1 cellular context compared by ENCODE assay signal in genomic region chr7:73885975-73886798, GRCh38.
TF ChIP-seq lines count a peak whose summit lies in the region.

No MANE protein-coding gene starts in this region.

TF ChIP-seq in K562, 482 proteins besides CTCF, POLR2A, EP300 and RAD21 (continued from another document and continues in another):
- TF ChIP-seq AFF1 (IDR thresholded peaks at IDR 0.05; ENCODE audit: low read depth in 1 of 2, partially characterized antibody in 2 of 2): peak; percentile 73 to 99
- no peak for TF ChIP-seq HMG20B (CRISPR knock-in tag; IDR thresholded peaks at IDR 0.05)
- TF ChIP-seq STAT5A (IDR thresholded peaks at IDR 0.05; ENCODE audit: borderline replicate concordance, low read length): peak; percentile 99
- no peak for TF ChIP-seq FOXP4 (CRISPR knock-in tag; IDR thresholded peaks at IDR 0.05; ENCODE audit: borderline replicate concordance)
- TF ChIP-seq, protein P1, sequence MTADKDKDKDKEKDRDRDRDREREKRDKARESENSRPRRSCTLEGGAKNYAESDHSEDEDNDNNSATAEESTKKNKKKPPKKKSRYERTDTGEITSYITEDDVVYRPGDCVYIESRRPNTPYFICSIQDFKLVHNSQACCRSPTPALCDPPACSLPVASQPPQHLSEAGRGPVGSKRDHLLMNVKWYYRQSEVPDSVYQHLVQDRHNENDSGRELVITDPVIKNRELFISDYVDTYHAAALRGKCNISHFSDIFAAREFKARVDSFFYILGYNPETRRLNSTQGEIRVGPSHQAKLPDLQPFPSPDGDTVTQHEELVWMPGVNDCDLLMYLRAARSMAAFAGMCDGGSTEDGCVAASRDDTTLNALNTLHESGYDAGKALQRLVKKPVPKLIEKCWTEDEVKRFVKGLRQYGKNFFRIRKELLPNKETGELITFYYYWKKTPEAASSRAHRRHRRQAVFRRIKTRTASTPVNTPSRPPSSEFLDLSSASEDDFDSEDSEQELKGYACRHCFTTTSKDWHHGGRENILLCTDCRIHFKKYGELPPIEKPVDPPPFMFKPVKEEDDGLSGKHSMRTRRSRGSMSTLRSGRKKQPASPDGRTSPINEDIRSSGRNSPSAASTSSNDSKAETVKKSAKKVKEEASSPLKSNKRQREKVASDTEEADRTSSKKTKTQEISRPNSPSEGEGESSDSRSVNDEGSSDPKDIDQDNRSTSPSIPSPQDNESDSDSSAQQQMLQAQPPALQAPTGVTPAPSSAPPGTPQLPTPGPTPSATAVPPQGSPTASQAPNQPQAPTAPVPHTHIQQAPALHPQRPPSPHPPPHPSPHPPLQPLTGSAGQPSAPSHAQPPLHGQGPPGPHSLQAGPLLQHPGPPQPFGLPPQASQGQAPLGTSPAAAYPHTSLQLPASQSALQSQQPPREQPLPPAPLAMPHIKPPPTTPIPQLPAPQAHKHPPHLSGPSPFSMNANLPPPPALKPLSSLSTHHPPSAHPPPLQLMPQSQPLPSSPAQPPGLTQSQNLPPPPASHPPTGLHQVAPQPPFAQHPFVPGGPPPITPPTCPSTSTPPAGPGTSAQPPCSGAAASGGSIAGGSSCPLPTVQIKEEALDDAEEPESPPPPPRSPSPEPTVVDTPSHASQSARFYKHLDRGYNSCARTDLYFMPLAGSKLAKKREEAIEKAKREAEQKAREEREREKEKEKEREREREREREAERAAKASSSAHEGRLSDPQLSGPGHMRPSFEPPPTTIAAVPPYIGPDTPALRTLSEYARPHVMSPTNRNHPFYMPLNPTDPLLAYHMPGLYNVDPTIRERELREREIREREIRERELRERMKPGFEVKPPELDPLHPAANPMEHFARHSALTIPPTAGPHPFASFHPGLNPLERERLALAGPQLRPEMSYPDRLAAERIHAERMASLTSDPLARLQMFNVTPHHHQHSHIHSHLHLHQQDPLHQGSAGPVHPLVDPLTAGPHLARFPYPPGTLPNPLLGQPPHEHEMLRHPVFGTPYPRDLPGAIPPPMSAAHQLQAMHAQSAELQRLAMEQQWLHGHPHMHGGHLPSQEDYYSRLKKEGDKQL (CRISPR knock-in tag; IDR thresholded peaks at IDR 0.05; ENCODE audit: borderline replicate concordance): 0 out of 2 replicates have a peak, but pooled peaks have one; percentile 28
- TF ChIP-seq SMARCA4 (IDR thresholded peaks at IDR 0.05): peak; percentile 100
- TF ChIP-seq ZNF232 (CRISPR knock-in tag; IDR thresholded peaks at IDR 0.05): no peak
- peak; percentile 85 for TF ChIP-seq ZNF444 (CRISPR knock-in tag; IDR thresholded peaks at IDR 0.05)
- peak; percentile 99 for TF ChIP-seq ZNF395 (CRISPR knock-in tag; IDR thresholded peaks at IDR 0.05)
- TF ChIP-seq ZNF384 (IDR thresholded peaks at IDR 0.05; ENCODE audit: low read depth, low read length): peak; percentile 45; the same call in 1 of the 2 replicates
- peak; percentile 80 for TF ChIP-seq ZNF239 (CRISPR knock-in tag; IDR thresholded peaks at IDR 0.05)
- TF ChIP-seq ELF4 (CRISPR knock-in tag; IDR thresholded peaks at IDR 0.05): peak; percentile 99
- TF ChIP-seq ZNF224 (CRISPR knock-in tag; IDR thresholded peaks at IDR 0.05): no peak
- TF ChIP-seq GABPA (tag; conservative IDR thresholded peaks at IDR 0.05; ENCODE audit: low read depth): peak; percentile 56
- no peak for TF ChIP-seq ILK (tag; IDR thresholded peaks at IDR 0.05; ENCODE audit: borderline replicate concordance, low read depth)
- TF ChIP-seq ZNF696 (CRISPR knock-in tag; conservative IDR thresholded peaks at IDR 0.05): no peak
- TF ChIP-seq E2F3 (CRISPR knock-in tag; IDR thresholded peaks at IDR 0.05): no peak
- no peak for TF ChIP-seq BRCA1 (IDR thresholded peaks at IDR 0.05)
- no peak for TF ChIP-seq BRCA1 (CRISPR knock-in tag; IDR thresholded peaks at IDR 0.05)
- TF ChIP-seq, protein P2, sequence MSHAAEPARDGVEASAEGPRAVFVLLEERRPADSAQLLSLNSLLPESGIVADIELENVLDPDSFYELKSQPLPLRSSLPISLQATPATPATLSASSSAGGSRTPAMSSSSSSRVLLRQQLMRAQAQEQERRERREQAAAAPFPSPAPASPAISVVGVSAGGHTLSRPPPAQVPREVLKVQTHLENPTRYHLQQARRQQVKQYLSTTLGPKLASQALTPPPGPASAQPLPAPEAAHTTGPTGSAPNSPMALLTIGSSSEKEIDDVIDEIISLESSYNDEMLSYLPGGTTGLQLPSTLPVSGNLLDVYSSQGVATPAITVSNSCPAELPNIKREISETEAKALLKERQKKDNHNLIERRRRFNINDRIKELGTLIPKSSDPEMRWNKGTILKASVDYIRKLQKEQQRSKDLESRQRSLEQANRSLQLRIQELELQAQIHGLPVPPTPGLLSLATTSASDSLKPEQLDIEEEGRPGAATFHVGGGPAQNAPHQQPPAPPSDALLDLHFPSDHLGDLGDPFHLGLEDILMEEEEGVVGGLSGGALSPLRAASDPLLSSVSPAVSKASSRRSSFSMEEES (CRISPR knock-in tag; IDR thresholded peaks at IDR 0.05): peak; percentile 10; the same call in 1 of the 2 replicates
- peak; percentile 99 for TF ChIP-seq HEY1 (CRISPR knock-in tag; IDR thresholded peaks at IDR 0.05; ENCODE audit: borderline replicate concordance)
- TF ChIP-seq ETV5 (CRISPR knock-in tag; IDR thresholded peaks at IDR 0.05; ENCODE audit: low read depth): peak; percentile 98
- peak; percentile 53; the same call in 1 of the 2 replicates for TF ChIP-seq POLR2G (IDR thresholded peaks at IDR 0.05; ENCODE audit: low read depth, low read length)
- no peak for TF ChIP-seq SNRNP70 (optimal IDR thresholded peaks at IDR 0.05; ENCODE audit: low read depth, low read length)
- TF ChIP-seq PML (IDR thresholded peaks at IDR 0.05; ENCODE audit: low read length): peak; percentile 100
- peak; percentile 69; the same call in 1 of the 2 replicates for TF ChIP-seq ZNF79 (CRISPR knock-in tag; IDR thresholded peaks at IDR 0.05; ENCODE audit: low read depth)
- peak; percentile 94 for TF ChIP-seq MEIS2 (IDR thresholded peaks at IDR 0.05; ENCODE audit: partially characterized antibody)
- TF ChIP-seq TCF3 (CRISPR knock-in tag; IDR thresholded peaks at IDR 0.05): peak; percentile 100
- peak; percentile 99 for TF ChIP-seq SMAD1 (IDR thresholded peaks at IDR 0.05; ENCODE audit: low read depth, low read length, partially characterized antibody)
- TF ChIP-seq ZSCAN29 (IDR thresholded peaks at IDR 0.05): no peak
- TF ChIP-seq NCOA2 (IDR thresholded peaks at IDR 0.05; ENCODE audit: partially characterized antibody in 2 of 2): peak in 1 of 2 experiments; percentile 95
- peak; percentile 81; the same call in 1 of the 2 replicates for TF ChIP-seq NR4A1 (CRISPR knock-in tag; IDR thresholded peaks at IDR 0.05)
- peak; percentile 98 for TF ChIP-seq NR4A1 (tag; IDR thresholded peaks at IDR 0.05)
- TF ChIP-seq RNF2 (IDR thresholded peaks at IDR 0.05): peak; percentile 98
- TF ChIP-seq BRD4 (IDR thresholded peaks at IDR 0.05): no peak
- TF ChIP-seq SMARCA5 (IDR thresholded peaks at IDR 0.05): peak; percentile 68; the same call in 1 of the 2 replicates
- TF ChIP-seq ZNF75A (CRISPR knock-in tag; IDR thresholded peaks at IDR 0.05): peak; percentile 80
- TF ChIP-seq SP1 (CRISPR knock-in tag; IDR thresholded peaks at IDR 0.05): peak; percentile 92
- TF ChIP-seq PHB (CRISPR knock-in tag; IDR thresholded peaks at IDR 0.05): peak; percentile 76; the same call in 1 of the 2 replicates
- TF ChIP-seq KLF6 (CRISPR knock-in tag; IDR thresholded peaks at IDR 0.05; ENCODE audit: borderline replicate concordance): peak; percentile 91; the same call in 1 of the 2 replicates
- TF ChIP-seq SMAD3 (CRISPR knock-in tag; conservative IDR thresholded peaks at IDR 0.05): peak; percentile 97
- TF ChIP-seq GABPB1 (CRISPR knock-in tag; IDR thresholded peaks at IDR 0.05): no peak
- peak; percentile 79 for TF ChIP-seq CREM (IDR thresholded peaks at IDR 0.05; ENCODE audit: low read depth)
- TF ChIP-seq GATAD2B (IDR thresholded peaks at IDR 0.05; ENCODE audit: borderline replicate concordance): peak; percentile 98
- 0 out of 2 replicates have a peak, but pooled peaks have one; percentile 47 for TF ChIP-seq ZFPM2 (CRISPR knock-in tag; IDR thresholded peaks at IDR 0.05)
- TF ChIP-seq ASH1L (IDR thresholded peaks at IDR 0.05; ENCODE audit: borderline replicate concordance, low read depth, partially characterized antibody): no peak
- TF ChIP-seq PHF21A (IDR thresholded peaks at IDR 0.05; ENCODE audit: borderline replicate concordance, low read depth): peak; percentile 72; the same call in 1 of the 2 replicates
- peak; percentile 100 for TF ChIP-seq TARDBP (IDR thresholded peaks at IDR 0.05)
- TF ChIP-seq ZNF41 (CRISPR knock-in tag; conservative IDR thresholded peaks at IDR 0.05): peak; percentile 89
- peak; percentile 100 for TF ChIP-seq SMARCE1 (IDR thresholded peaks at IDR 0.05)
- TF ChIP-seq E2F5 (CRISPR knock-in tag; IDR thresholded peaks at IDR 0.05): 0 out of 2 replicates have a peak, but pooled peaks have one; percentile 32
- TF ChIP-seq, protein P3, sequence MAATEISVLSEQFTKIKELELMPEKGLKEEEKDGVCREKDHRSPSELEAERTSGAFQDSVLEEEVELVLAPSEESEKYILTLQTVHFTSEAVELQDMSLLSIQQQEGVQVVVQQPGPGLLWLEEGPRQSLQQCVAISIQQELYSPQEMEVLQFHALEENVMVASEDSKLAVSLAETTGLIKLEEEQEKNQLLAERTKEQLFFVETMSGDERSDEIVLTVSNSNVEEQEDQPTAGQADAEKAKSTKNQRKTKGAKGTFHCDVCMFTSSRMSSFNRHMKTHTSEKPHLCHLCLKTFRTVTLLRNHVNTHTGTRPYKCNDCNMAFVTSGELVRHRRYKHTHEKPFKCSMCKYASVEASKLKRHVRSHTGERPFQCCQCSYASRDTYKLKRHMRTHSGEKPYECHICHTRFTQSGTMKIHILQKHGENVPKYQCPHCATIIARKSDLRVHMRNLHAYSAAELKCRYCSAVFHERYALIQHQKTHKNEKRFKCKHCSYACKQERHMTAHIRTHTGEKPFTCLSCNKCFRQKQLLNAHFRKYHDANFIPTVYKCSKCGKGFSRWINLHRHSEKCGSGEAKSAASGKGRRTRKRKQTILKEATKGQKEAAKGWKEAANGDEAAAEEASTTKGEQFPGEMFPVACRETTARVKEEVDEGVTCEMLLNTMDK (IDR thresholded peaks at IDR 0.05; ENCODE audit: borderline replicate concordance, insufficient read depth, low read depth, low read length, poor library complexity, severe bottlenecking): no peak
- TF ChIP-seq ZNF445 (CRISPR knock-in tag; IDR thresholded peaks at IDR 0.05; ENCODE audit: low read depth): peak; percentile 85; the same call in 1 of the 2 replicates
- peak; percentile 99 for TF ChIP-seq HMGN3 (IDR thresholded peaks at IDR 0.05; ENCODE audit: borderline replicate concordance, extremely low read depth, insufficient read length, low read depth, low read length)
- TF ChIP-seq BMI1 (IDR thresholded peaks at IDR 0.05; ENCODE audit: low read length): no peak
